Comparison of ENCODE assay signal across 23 cellular contexts in the genomic region with DNA sequence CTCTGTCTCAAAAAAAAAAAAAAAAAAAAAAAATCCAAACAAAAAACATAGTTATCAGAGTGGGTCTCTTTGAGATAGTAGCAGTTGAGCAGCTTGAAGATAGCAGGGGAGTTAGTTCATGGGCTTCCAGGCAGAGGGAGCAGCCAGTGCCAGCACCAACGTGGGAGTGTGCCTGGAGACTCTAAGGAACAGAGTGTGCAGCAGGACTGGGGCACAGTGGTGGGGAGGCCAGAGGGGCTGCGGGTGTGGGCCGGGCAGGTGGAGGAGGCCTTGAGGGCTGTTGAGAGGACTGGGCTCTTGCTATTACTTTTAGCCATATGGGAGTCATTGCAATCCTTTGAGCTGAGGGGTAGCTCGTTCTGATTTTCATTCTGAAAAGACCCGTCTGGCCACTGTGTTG.
"Had no signal": no experiment of that assay in that cellular context is flagged by ENCODE, and none has a peak within 500 bp of the region (broad histone marks: within the 10 kb centered on the region; RNA-seq: fewer than 3 reads in every experiment).

No MANE protein-coding gene starts in this region.

- H3K4me3 Mint-ChIP-seq: activated naive CD8-positive, alpha-beta T cell; nephron; stimulated activated naive B cell treated with anti-CD40 and anti-IgM and Interleukin-4, amounts not matched to agents 10 μg/mL and 1 μg/mL and 100 μg/mL, for 72 hours had no signal

- H3K27me3 ChIP-seq: esophagus muscularis mucosa, foreskin keratinocyte, ovary, sigmoid colon, stomach, tibial artery, upper lobe of right lung had no signal

- H3K36me3 Mint-ChIP-seq: activated naive CD8-positive, alpha-beta T cell; stimulated activated naive B cell treated with anti-CD40 and anti-IgM and Interleukin-4, amounts not matched to agents 10 μg/mL and 1 μg/mL and 100 μg/mL, for 72 hours had no signal

- H3K4me1 Mint-ChIP-seq: stimulated activated naive B cell treated with anti-CD40 and anti-IgM and Interleukin-4, amounts not matched to agents 10 μg/mL and 1 μg/mL and 100 μg/mL, for 72 hours had no signal

- H3K27me3 Mint-ChIP-seq: progenitor cell of endocrine pancreas had no signal

- H3K4me3 ChIP-seq: esophagus muscularis mucosa, ovary, sigmoid colon, stomach, tibial artery, upper lobe of right lung had no signal

- H3K4me1 ChIP-seq: foreskin keratinocyte, upper lobe of right lung had no signal

- H3K27ac ChIP-seq: esophagus muscularis mucosa, foreskin keratinocyte, ovary, sigmoid colon, stomach, tibial artery, upper lobe of right lung, VCaP had no signal

- H3K36me3 ChIP-seq: esophagus muscularis mucosa, ovary, sigmoid colon, stomach, tibial artery, upper lobe of right lung had no signal

- DNase-seq: activated CD4-positive, alpha-beta T cell treated with anti-CD3 and anti-CD28 coated beads for 48 hours; activated CD4-positive, alpha-beta T cell treated with anti-CD3 and anti-CD28 coated beads, Interleukin-2, amount 50 U/mL, for 48 hours; activated CD8-positive, alpha-beta memory T cell treated with anti-CD3 and anti-CD28 coated beads for 24 hours; activated effector memory CD4-positive, alpha-beta T cell treated with Interleukin-2 at 50 U/mL for 16 hours; activated naive CD4-positive, alpha-beta T cell treated with Interleukin-2 at 50 U/mL for 16 hours; cortex of kidney; foreskin keratinocyte; mammary epithelial cell; sigmoid colon; small intestine; stimulated activated CD4-positive, alpha-beta T cell treated with anti-CD3 and anti-CD28 coated beads, Interleukin-4, amount 100 ng/mL, for 4 hours; stimulated activated CD8-positive, alpha-beta memory T cell treated with anti-CD3 and anti-CD28 coated beads, Interleukin-4, amount 100 ng/mL, for 48 hours; stimulated activated naive B cell treated with anti-CD40 and anti-IgM and Interleukin-4, amounts not matched to agents 10 μg/mL and 1 μg/mL and 100 μg/mL, for 72 hours; stomach; tibial artery; upper lobe of right lung had no signal

- ATAC-seq: activated CD4-positive, CD25-positive, alpha-beta regulatory T cell treated with anti-CD3 and anti-CD28 coated beads, Interleukin-2, amount 50 U/mL, for 24 hours; foreskin keratinocyte; stimulated activated naive B cell treated with anti-CD40 and anti-IgM and Interleukin-4, amounts not matched to agents 10 μg/mL and 1 μg/mL and 100 μg/mL, for 72 hours; upper lobe of right lung had no signal

- H3K27ac Mint-ChIP-seq: activated naive CD8-positive, alpha-beta T cell; nephron; progenitor cell of endocrine pancreas; stimulated activated naive B cell treated with anti-CD40 and anti-IgM and Interleukin-4, amounts not matched to agents 10 μg/mL and 1 μg/mL and 100 μg/mL, for 72 hours had no signal

- H3K9me3 Mint-ChIP-seq: nephron; stimulated activated naive B cell treated with anti-CD40 and anti-IgM and Interleukin-4, amounts not matched to agents 10 μg/mL and 1 μg/mL and 100 μg/mL, for 72 hours had no signal

- H3K9me3 ChIP-seq: esophagus muscularis mucosa, ovary, sigmoid colon, stomach, tibial artery, upper lobe of right lung had no signal
